Comparison of ENCODE assay signal across 18 cellular contexts in genomic region chr2:180716186-180717180, GRCh38.
DNase-seq lines count a peak whose midpoint lies in the region; ATAC-seq, FAIRE-seq and TF ChIP-seq lines count a peak whose summit lies in the region.
"Had no signal": no experiment of that assay in that cellular context is flagged by ENCODE, and none has a peak within 500 bp of the region (broad histone marks: within the 10 kb centered on the region; RNA-seq: fewer than 3 reads in every experiment).

No MANE protein-coding gene starts in this region.

- H3K27ac Mint-ChIP-seq in activated CD4-positive, alpha-beta T cell treated with anti-CD3 and anti-CD28 coated beads, Interleukin-2, amount 10 ng/mL, durations not matched to agents 24 days and 14 days: no peak overlapping the region
- H3K27ac Mint-ChIP-seq: CD8-positive, alpha-beta T cell had no signal

- peak; percentile 41 for FAIRE-seq in H54 (lab: Jason Lieb, UNC)
- FAIRE-seq: G401.6, GM12892, H1 had no signal

- intact Hi-C loops in activated CD4-positive, alpha-beta T cell treated with anti-CD3 and anti-CD28 coated beads, Interleukin-2, amount 10 ng/mL, durations not matched to agents 24 days and 14 days (cut with micrococcal nuclease): no loop called here

- no peaks in the 10 kb centered on the region for H3K9me3 Mint-ChIP-seq in activated CD4-positive, alpha-beta T cell treated with anti-CD3 and anti-CD28 coated beads, Interleukin-2, amount 10 ng/mL, durations not matched to agents 24 days and 14 days

- H3K4me3 Mint-ChIP-seq in activated CD4-positive, alpha-beta T cell treated with anti-CD3 and anti-CD28 coated beads, Interleukin-2, amount 10 ng/mL, durations not matched to agents 24 days and 14 days: no peak overlapping the region
- H3K4me3 Mint-ChIP-seq: CD8-positive, alpha-beta T cell had no signal

- TF ChIP-seq CTCF in VCaP (conservative IDR thresholded peaks at IDR 0.05): no peak

- H3K4me1 Mint-ChIP-seq in activated CD4-positive, alpha-beta T cell treated with anti-CD3 and anti-CD28 coated beads, Interleukin-2, amount 10 ng/mL, durations not matched to agents 24 days and 14 days: no peaks in the 10 kb centered on the region

- DNase-seq in H54 (ENCODE audit: insufficient read length, low spot score) (no peak), fibroblast of peridontal ligament (ENCODE audit: extremely low read depth) (peak; percentile 28), putamen (ENCODE audit: low spot score) (peak; percentile 74), DMS153 (lab: John Stamatoyannopoulos, UW) (no peak)
- no peak for DNase-seq in activated CD4-positive, alpha-beta T cell treated with anti-CD3 and anti-CD28 coated beads, Interleukin-2, amount 10 ng/mL, durations not matched to agents 24 days and 14 days
- DNase-seq: Calu3; CD8-positive, alpha-beta T cell; NCI-H1092 treated with DMSO at 0.1 percent for 48 hours; NCI-H1436 treated with DMSO at 0.1 percent for 48 hours; NCI-H1930; NCI-H510A; SJCRH30 had no signal

- no peak for ATAC-seq in GM21515 (IDR thresholded peaks at IDR 0.05; ENCODE audit: unreplicated experiment)
- ATAC-seq: CD8-positive, alpha-beta T cell had no signal

- H3K27me3 Mint-ChIP-seq in activated CD4-positive, alpha-beta T cell treated with anti-CD3 and anti-CD28 coated beads, Interleukin-2, amount 10 ng/mL, durations not matched to agents 24 days and 14 days: peaks cover 2% of the 10 kb centered on the region

- TF ChIP-seq POLR2A in H54 (IDR thresholded peaks at IDR 0.05; ENCODE audit: low read depth, low read length): no peak

- H3K27ac ChIP-seq in VCaP: peak overlapping the region; percentile 86
- H3K27ac ChIP-seq: BLaER1 treated with 17β-estradiol and CSF1 and Interleukin-3, amounts not matched to agents 10 nM and 100 nM; SJCRH30 had no signal

- no peaks in the 10 kb centered on the region for H3K36me3 Mint-ChIP-seq in activated CD4-positive, alpha-beta T cell treated with anti-CD3 and anti-CD28 coated beads, Interleukin-2, amount 10 ng/mL, durations not matched to agents 24 days and 14 days (ENCODE audit: low read depth)
- H3K36me3 Mint-ChIP-seq: CD8-positive, alpha-beta T cell had no signal

Comparison
In these comparisons a context has a peak if more than half of its experiments do, and no peak if none do; other contexts are left out.
1. DNase-seq: peak in fibroblast of peridontal ligament (single experiment) and putamen (single experiment); none in H54 (single experiment), DMS153 (single experiment) and activated CD4-positive, alpha-beta T cell treated with anti-CD3 and anti-CD28 coated beads, Interleukin-2, amount 10 ng/mL, durations not matched to agents 24 days and 14 days (single experiment).